In the genomic region with DNA sequence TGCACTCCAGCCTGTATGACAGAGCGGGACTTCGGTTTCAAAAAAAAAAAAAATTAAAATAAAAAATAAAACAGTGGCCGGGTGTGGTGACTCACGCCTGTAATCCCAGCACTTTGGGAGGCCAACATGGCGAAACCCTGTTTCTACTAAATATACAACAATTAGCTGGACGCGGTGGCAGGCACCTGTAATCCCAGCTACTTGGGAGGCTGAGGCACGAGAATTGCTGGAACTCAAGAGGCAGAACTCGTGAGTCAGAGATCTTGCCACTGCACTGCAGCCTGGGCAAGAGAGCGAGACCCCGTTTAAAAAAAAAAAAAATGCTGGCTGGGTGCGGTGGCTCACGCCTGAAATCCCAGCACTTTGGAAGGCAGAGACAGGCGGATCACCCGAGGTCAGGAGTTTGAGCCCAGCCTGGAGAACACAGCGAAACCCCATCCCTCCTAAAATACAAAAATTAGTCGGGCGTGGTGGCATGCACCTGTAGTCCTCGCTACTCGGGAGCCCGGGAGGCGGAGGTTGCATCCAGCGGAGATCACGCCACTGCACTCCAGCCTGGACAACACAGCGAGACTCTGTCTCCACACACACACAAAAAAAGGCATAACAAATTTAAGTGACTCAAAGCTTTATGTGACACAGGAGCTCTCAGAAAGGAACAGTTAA, we compare ENCODE assay signal across 1 cellular context.
TF ChIP-seq lines count a peak whose summit lies in the region.

No MANE protein-coding gene starts in this region.

TF ChIP-seq in GM12878, 131 proteins besides CTCF, POLR2A, EP300 and RAD21:
- no peak for TF ChIP-seq HCFC1 (IDR thresholded peaks at IDR 0.05; ENCODE audit: low read length)
- no peak for TF ChIP-seq ETV6 (conservative IDR thresholded peaks at IDR 0.05 in 1 of 2, IDR thresholded peaks at IDR 0.05 in 1 of 2; ENCODE audit: borderline replicate concordance in 1 of 2, low read depth in 1 of 2)
- TF ChIP-seq ZNF207 (IDR thresholded peaks at IDR 0.05; ENCODE audit: borderline replicate concordance), result no peak
- TF ChIP-seq, protein P1, sequence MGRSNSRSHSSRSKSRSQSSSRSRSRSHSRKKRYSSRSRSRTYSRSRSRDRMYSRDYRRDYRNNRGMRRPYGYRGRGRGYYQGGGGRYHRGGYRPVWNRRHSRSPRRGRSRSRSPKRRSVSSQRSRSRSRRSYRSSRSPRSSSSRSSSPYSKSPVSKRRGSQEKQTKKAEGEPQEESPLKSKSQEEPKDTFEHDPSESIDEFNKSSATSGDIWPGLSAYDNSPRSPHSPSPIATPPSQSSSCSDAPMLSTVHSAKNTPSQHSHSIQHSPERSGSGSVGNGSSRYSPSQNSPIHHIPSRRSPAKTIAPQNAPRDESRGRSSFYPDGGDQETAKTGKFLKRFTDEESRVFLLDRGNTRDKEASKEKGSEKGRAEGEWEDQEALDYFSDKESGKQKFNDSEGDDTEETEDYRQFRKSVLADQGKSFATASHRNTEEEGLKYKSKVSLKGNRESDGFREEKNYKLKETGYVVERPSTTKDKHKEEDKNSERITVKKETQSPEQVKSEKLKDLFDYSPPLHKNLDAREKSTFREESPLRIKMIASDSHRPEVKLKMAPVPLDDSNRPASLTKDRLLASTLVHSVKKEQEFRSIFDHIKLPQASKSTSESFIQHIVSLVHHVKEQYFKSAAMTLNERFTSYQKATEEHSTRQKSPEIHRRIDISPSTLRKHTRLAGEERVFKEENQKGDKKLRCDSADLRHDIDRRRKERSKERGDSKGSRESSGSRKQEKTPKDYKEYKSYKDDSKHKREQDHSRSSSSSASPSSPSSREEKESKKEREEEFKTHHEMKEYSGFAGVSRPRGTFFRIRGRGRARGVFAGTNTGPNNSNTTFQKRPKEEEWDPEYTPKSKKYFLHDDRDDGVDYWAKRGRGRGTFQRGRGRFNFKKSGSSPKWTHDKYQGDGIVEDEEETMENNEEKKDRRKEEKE (IDR thresholded peaks at IDR 0.05), result no peak
- no peak for TF ChIP-seq JUNB (IDR thresholded peaks at IDR 0.05)
- no peak for TF ChIP-seq SIN3A (IDR thresholded peaks at IDR 0.05; ENCODE audit: low read depth, low read length)
- TF ChIP-seq ZBTB33 (IDR thresholded peaks at IDR 0.05), result no peak
- no peak for TF ChIP-seq TAF1 (IDR thresholded peaks at IDR 0.05; ENCODE audit: borderline replicate concordance, low read depth, low read length)
- no peak for TF ChIP-seq RAD51 (IDR thresholded peaks at IDR 0.05)
- no peak for TF ChIP-seq WRNIP1 (IDR thresholded peaks at IDR 0.05; ENCODE audit: borderline replicate concordance, low read depth, low read length)
- TF ChIP-seq LARP7 (IDR thresholded peaks at IDR 0.05), result no peak
- TF ChIP-seq CBX5 (IDR thresholded peaks at IDR 0.05; ENCODE audit: low read depth), result no peak
- no peak for TF ChIP-seq YY1 (IDR thresholded peaks at IDR 0.05; ENCODE audit: low read depth, low read length)
- no peak for TF ChIP-seq POU2F2 (IDR thresholded peaks at IDR 0.05; ENCODE audit: borderline replicate concordance, low read depth, low read length)
- TF ChIP-seq, protein P2, sequence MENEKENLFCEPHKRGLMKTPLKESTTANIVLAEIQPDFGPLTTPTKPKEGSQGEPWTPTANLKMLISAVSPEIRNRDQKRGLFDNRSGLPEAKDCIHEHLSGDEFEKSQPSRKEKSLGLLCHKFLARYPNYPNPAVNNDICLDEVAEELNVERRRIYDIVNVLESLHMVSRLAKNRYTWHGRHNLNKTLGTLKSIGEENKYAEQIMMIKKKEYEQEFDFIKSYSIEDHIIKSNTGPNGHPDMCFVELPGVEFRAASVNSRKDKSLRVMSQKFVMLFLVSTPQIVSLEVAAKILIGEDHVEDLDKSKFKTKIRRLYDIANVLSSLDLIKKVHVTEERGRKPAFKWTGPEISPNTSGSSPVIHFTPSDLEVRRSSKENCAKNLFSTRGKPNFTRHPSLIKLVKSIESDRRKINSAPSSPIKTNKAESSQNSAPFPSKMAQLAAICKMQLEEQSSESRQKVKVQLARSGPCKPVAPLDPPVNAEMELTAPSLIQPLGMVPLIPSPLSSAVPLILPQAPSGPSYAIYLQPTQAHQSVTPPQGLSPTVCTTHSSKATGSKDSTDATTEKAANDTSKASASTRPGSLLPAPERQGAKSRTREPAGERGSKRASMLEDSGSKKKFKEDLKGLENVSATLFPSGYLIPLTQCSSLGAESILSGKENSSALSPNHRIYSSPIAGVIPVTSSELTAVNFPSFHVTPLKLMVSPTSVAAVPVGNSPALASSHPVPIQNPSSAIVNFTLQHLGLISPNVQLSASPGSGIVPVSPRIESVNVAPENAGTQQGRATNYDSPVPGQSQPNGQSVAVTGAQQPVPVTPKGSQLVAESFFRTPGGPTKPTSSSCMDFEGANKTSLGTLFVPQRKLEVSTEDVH (IDR thresholded peaks at IDR 0.05; ENCODE audit: low read depth, partially characterized antibody), result no peak
- no peak for TF ChIP-seq RUNX3 (IDR thresholded peaks at IDR 0.05; ENCODE audit: low read length)
- no peak for TF ChIP-seq CBX3 (IDR thresholded peaks at IDR 0.05; ENCODE audit: borderline replicate concordance, low read depth)
- no peak for TF ChIP-seq ESRRA (IDR thresholded peaks at IDR 0.05; ENCODE audit: low read length)
